ENCODE assay signal across 1 cellular context in genomic region chr12:46677749-46678148, GRCh38.
TF ChIP-seq lines count a peak whose summit lies in the region.

No MANE protein-coding gene starts in this region.

TF ChIP-seq in K562, 482 proteins besides CTCF, POLR2A, EP300 and RAD21 (continued from another document):
- TF ChIP-seq PBX2 (CRISPR knock-in tag; IDR thresholded peaks at IDR 0.05; ENCODE audit: low read depth) (no peak), PBX2 (tag; conservative IDR thresholded peaks at IDR 0.05; ENCODE audit: low read depth) (no peak), EWSR1 (IDR thresholded peaks at IDR 0.05; ENCODE audit: borderline replicate concordance, low read depth, partially characterized antibody) (no peak), ZNF780A (CRISPR knock-in tag; IDR thresholded peaks at IDR 0.05) (no peak)
TF ChIP-seq in K562: peak in this region for 3.
